Comparison of ENCODE assay signal across 20 cellular contexts in the genomic region with DNA sequence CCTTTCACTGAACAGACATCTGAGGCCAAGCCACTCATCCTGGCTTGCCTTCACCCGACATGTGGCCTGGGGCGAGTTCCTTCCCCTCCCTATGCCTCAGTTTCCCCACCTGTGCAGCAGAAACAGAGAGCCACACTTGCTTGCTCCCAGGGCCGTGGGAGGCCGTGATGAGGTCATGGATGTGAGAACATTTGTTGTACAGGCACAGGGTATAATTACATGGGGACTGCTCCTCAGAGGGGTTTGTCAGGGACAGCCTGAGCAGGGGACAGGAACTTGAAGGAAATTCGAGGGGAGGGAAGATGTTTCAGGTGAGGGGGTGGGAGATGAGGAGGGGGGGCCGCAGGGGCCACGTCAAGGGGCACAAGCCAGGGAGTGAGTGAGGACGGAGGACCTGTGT. TPM values are rescaled to one million over a fixed set of nuclear protein-coding genes. Genes with fewer than 3 reads are reported as not detected.
"Had no signal": no experiment of that assay in that cellular context is flagged by ENCODE, and none has a peak within 500 bp of the region (broad histone marks: within the 10 kb centered on the region; RNA-seq: fewer than 3 reads in every experiment).

No MANE protein-coding gene starts in this region.

- H3K4me3 Mint-ChIP-seq: immature natural killer cell; naive thymus-derived CD8-positive, alpha-beta T cell; type B pancreatic cell had no signal

- H3K9me3 Mint-ChIP-seq: immature natural killer cell; naive thymus-derived CD8-positive, alpha-beta T cell; type B pancreatic cell had no signal

- DNase-seq: cerebellar nuclear complex; colonic mucosa; dermis blood vessel endothelial cell; foreskin keratinocyte; immature natural killer cell; left colon; naive thymus-derived CD8-positive, alpha-beta T cell; retina; small intestine; stimulated activated CD4-positive, alpha-beta T cell treated with anti-CD3 and anti-CD28 coated beads, Interleukin-2, amount 100 ng/mL, for 48 hours; stimulated activated naive CD4-positive, alpha-beta T cell treated with Interleukin-2 at 50 U/mL for 16 hours; thyroid gland; uterus had no signal

- H3K27me3 Mint-ChIP-seq: type B pancreatic cell had no signal

- H3K9me3 ChIP-seq: colonic mucosa, psoas muscle, suprapubic skin, thyroid gland, uterus had no signal

- H3K4me1 ChIP-seq: colonic mucosa, psoas muscle, suprapubic skin, thyroid gland, uterus had no signal

- H3K36me3 ChIP-seq: colonic mucosa, suprapubic skin, thyroid gland, uterus had no signal

- H3K36me3 Mint-ChIP-seq: immature natural killer cell; naive thymus-derived CD8-positive, alpha-beta T cell; type B pancreatic cell had no signal

- H3K27ac ChIP-seq: colonic mucosa, foreskin keratinocyte, psoas muscle, suprapubic skin, thyroid gland, uterus had no signal

- H3K4me3 ChIP-seq: colonic mucosa, psoas muscle, suprapubic skin, thyroid gland, uterus had no signal

- H3K4me1 Mint-ChIP-seq: immature natural killer cell; naive thymus-derived CD8-positive, alpha-beta T cell had no signal

- H3K27ac Mint-ChIP-seq: immature natural killer cell; naive thymus-derived CD8-positive, alpha-beta T cell; type B pancreatic cell had no signal

- ATAC-seq: foreskin keratinocyte; left colon; naive thymus-derived CD8-positive, alpha-beta T cell; psoas muscle; sciatic nerve had no signal

- FAIRE-seq: keratinocyte, small intestine had no signal

- H3K27me3 ChIP-seq: colonic mucosa, suprapubic skin, thyroid gland, uterus had no signal

RNA-seq across cellular contexts. Expression of gene ALPL, which starts 56.1 kb away (rescaled TPM):
- total RNA-seq: epithelial cell of proximal tubule; foreskin keratinocyte; lung microvascular endothelial cell; naive thymus-derived CD8-positive, alpha-beta T cell had no signal
- polyA plus RNA-seq: immature natural killer cell; keratinocyte; naive thymus-derived CD8-positive, alpha-beta T cell had no signal
